Comparison of ENCODE assay signal across 23 cellular contexts in the genomic region with DNA sequence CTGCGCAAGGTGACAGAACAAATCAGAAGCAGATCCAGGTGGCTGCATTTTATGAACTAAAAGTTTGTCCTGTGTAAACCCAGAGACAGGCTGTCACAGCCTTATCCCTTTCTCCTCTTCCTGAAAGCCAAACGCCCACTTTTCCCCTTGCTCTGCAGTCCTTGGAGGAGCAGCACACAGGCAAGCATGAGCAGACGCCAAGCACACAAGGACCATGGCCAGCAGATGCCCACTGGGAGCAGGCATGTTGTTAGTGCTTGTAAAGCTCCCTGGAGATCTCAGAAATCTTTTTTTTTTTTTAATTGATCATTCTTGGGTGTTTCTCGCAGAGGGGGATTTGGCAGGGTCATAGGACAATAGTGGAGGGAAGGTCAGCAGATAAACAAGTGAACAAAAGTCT.
"Had no signal": no experiment of that assay in that cellular context is flagged by ENCODE, and none has a peak within 500 bp of the region (broad histone marks: within the 10 kb centered on the region; RNA-seq: fewer than 3 reads in every experiment).

No MANE protein-coding gene starts in this region.

- H3K4me1 ChIP-seq: colonic mucosa, gastrocnemius medialis, right lobe of liver, transverse colon had no signal

- H3K27me3 ChIP-seq: brain microvascular endothelial cell, colonic mucosa, heart left ventricle, ovary, right lobe of liver, transverse colon had no signal

- DNase-seq: activated CD4-positive, alpha-beta T cell treated with anti-CD3 and anti-CD28 coated beads for 48 hours; activated CD4-positive, CD25-positive, alpha-beta regulatory T cell; activated CD8-positive, alpha-beta T cell treated with anti-CD3 and anti-CD28 coated beads for 36 hours; activated naive CD4-positive, alpha-beta T cell treated with Interleukin-2 at 50 U/mL for 16 hours; activated naive CD8-positive, alpha-beta T cell treated with anti-CD3 and anti-CD28 coated beads, Interleukin-2, amount 10 ng/mL, durations not matched to agents 7 days and 5 days; activated T-cell treated with anti-CD3 and anti-CD28 coated beads, Interleukin-2, amount 50 U/mL, for 1 hour; amygdala; brain microvascular endothelial cell; colonic mucosa; gastrocnemius medialis; heart left ventricle; kidney; mammary epithelial cell; naive B cell; ovary; right lobe of liver; small intestine; stimulated activated CD4-positive, alpha-beta T cell treated with anti-CD3 and anti-CD28 coated beads, Interleukin-15, amount 100 ng/mL, for 24 hours; stimulated activated CD4-positive, alpha-beta T cell treated with anti-CD3 and anti-CD28 coated beads, Interleukin-2, amount 100 ng/mL, for 48 hours; T-helper 1 cell; T-helper 9 cell; transverse colon had no signal

- H3K9me3 ChIP-seq: colonic mucosa, gastrocnemius medialis, heart left ventricle, ovary, right lobe of liver, transverse colon had no signal

- H3K36me3 ChIP-seq: brain microvascular endothelial cell, colonic mucosa, gastrocnemius medialis, heart left ventricle, ovary, right lobe of liver, transverse colon had no signal

- H3K27ac ChIP-seq: brain microvascular endothelial cell, colonic mucosa, gastrocnemius medialis, heart left ventricle, ovary, right lobe of liver, transverse colon had no signal

- H3K4me3 ChIP-seq: colonic mucosa, gastrocnemius medialis, heart left ventricle, ovary, right lobe of liver, transverse colon had no signal

- ATAC-seq: activated CD8-positive, alpha-beta T cell treated with anti-CD3 and anti-CD28 coated beads for 36 hours; gastrocnemius medialis; heart left ventricle; left lobe of liver; right lobe of liver had no signal

- FAIRE-seq: kidney, small intestine had no signal
